8 cellular contexts compared by ENCODE assay signal in genomic region chr13:32530841-32531253, GRCh38. TPM values are rescaled to one million over a fixed set of nuclear protein-coding genes. Genes with fewer than 3 reads are reported as not detected.
DNase-seq lines count a peak whose midpoint lies in the region; ATAC-seq and TF ChIP-seq lines count a peak whose summit lies in the region.

No MANE protein-coding gene starts in this region.

- no peaks in the 10 kb centered on the region for H3K27me3 Mint-ChIP-seq in HFFc6 (ENCODE audit: insufficient read depth)

- in situ Hi-C loops in GM13977 (cut with MboI; ENCODE audit: low pct_unique_long_range_greater_than_20kb, low sequenced_read_pairs, unreplicated experiment): no loop called here
- in situ Hi-C loops in gastrocnemius medialis (cut with MboI; ENCODE audit: low sequenced_read_pairs in 4 of 4): no loop called here

- peak overlapping the region in 3 of 4 donors; percentile 0 to 24 (median 17) for H3K4me3 ChIP-seq in gastrocnemius medialis

- peaks cover 22% of the 10 kb centered on the region for H3K36me3 Mint-ChIP-seq in HFFc6 (ENCODE audit: low read depth)

- no peak for TF ChIP-seq CTCF in GM13977 (IDR thresholded peaks at IDR 0.05; ENCODE audit: extremely low read depth, insufficient read depth, missing control alignments)
- no peak for TF ChIP-seq CTCF in HFFc6 (IDR thresholded peaks at IDR 0.05)
- TF ChIP-seq CTCF in gastrocnemius medialis (IDR thresholded peaks at IDR 0.05 in 4 of 5, conservative IDR thresholded peaks at IDR 0.05 in 1 of 5): no peak

- intact Hi-C loops in gastrocnemius medialis (cut with DNase I; ENCODE audit: low total_unique reads): loop anchor here (2.0 to 10.0 kb wide), 2 partner anchors 104 to 594 kb away; no protein-coding TSS in a partner anchor

- ATAC-seq in SK-N-SH treated with all-trans-retinoic acid at 6 μM for 48 hours (peak; percentile 65), gastrocnemius medialis (peak; percentile 89 to 91), GM19397 (IDR thresholded peaks at IDR 0.05; ENCODE audit: unreplicated experiment) (no peak)

- DNase-seq in GM13977 (ENCODE audit: low spot score) (peak; percentile 50), HFFc6 (peak; percentile 44), fibroblast of the conjunctiva (ENCODE audit: low read depth) (peak; percentile 64), gastrocnemius medialis (peak; percentile 21 to 32), NCI-H1694 treated with DMSO at 0.1 percent for 48 hours (lab: John Stamatoyannopoulos, UW) (no peak)
- DNase-seq in stimulated activated CD4-positive, alpha-beta T cell treated with anti-CD3 and anti-CD28 coated beads, Interleukin-4, amount 100 ng/mL, for 1 hour: no peak

- H3K9me3 Mint-ChIP-seq in HFFc6: no peaks in the 10 kb centered on the region

- no peaks in the 10 kb centered on the region for H3K9me3 ChIP-seq in gastrocnemius medialis

- H3K4me1 Mint-ChIP-seq in HFFc6 (ENCODE audit: low read depth): peaks cover 61% of the 10 kb centered on the region

- peaks cover 82 to 93% of the 10 kb centered on the region in 2 donors for H3K4me1 ChIP-seq in gastrocnemius medialis

- peak overlapping the region; percentile 54 for H3K27ac Mint-ChIP-seq in HFFc6

- peaks cover 0 to 6% of the 10 kb centered on the region in 2 donors for H3K36me3 ChIP-seq in gastrocnemius medialis

- no peaks in the 10 kb centered on the region for H3K27me3 ChIP-seq in gastrocnemius medialis

- H3K27ac ChIP-seq in gastrocnemius medialis: peak overlapping the region; percentile 72 to 96 (median 83)

- H3K4me3 Mint-ChIP-seq in HFFc6: peak overlapping the region; percentile 23

- TF ChIP-seq POLR2A in gastrocnemius medialis (IDR thresholded peaks at IDR 0.05): no peak

TF ChIP-seq in SK-N-SH treated with all-trans-retinoic acid at 6 μM for 48 hours, 23 proteins besides CTCF, POLR2A, EP300 and RAD21:
- TF ChIP-seq ZNF70 (CRISPR knock-in tag; IDR thresholded peaks at IDR 0.05) (no peak), BACH2 (CRISPR knock-in tag; IDR thresholded peaks at IDR 0.05; ENCODE audit: borderline replicate concordance) (no peak), ZC3H10 (CRISPR knock-in tag; IDR thresholded peaks at IDR 0.05) (no peak), TSHZ2 (CRISPR knock-in tag; IDR thresholded peaks at IDR 0.05) (no peak), OSR1 (CRISPR knock-in tag; IDR thresholded peaks at IDR 0.05) (no peak), ISL1 (CRISPR knock-in tag; IDR thresholded peaks at IDR 0.05) (no peak), ZNF565 (CRISPR knock-in tag; conservative IDR thresholded peaks at IDR 0.05; ENCODE audit: low read depth) (no peak), ZFP3 (CRISPR knock-in tag; IDR thresholded peaks at IDR 0.05) (no peak)
TF ChIP-seq in SK-N-SH treated with all-trans-retinoic acid at 6 μM for 48 hours: peak in this region for 0.

RNA-seq across cellular contexts. Expression of gene N4BP2L2, which starts 7.7 kb away (rescaled TPM):
- 10 to 100 TPM; 44.7 to 57.9 (median 50.4) TPM for total RNA-seq in HFFc6 (2021; fragmentation: NEBNext Ultra II Directional; extraction: Animal tissue kit (Norgen Biotek cat#: 25700))
- 100 to 1,000 TPM in 3 of 4 donors, 10 to 100 TPM in 1; 52.2 to 370 (median 176) TPM for total RNA-seq in gastrocnemius medialis

RNA-seq across cellular contexts. Expression of gene PDS5B, which starts 55.4 kb away (rescaled TPM):
- 10 to 100 TPM; 21.0 to 28.9 (median 24.6) TPM for total RNA-seq in HFFc6 (2021; fragmentation: NEBNext Ultra II Directional; extraction: Animal tissue kit (Norgen Biotek cat#: 25700))
- 10 to 100 TPM; 18.0 to 27.3 (median 21.2) TPM for total RNA-seq in gastrocnemius medialis

Comparison
In these comparisons a context has a peak if more than half of its experiments do, and no peak if none do; other contexts are left out.
1. DNase-seq: peak in GM13977 (single experiment), HFFc6 (single experiment), fibroblast of the conjunctiva (single experiment) and gastrocnemius medialis (2 of 2); none in stimulated activated CD4-positive, alpha-beta T cell treated with anti-CD3 and anti-CD28 coated beads, Interleukin-4, amount 100 ng/mL, for 1 hour (single experiment) and NCI-H1694 treated with DMSO at 0.1 percent for 48 hours (single experiment).